In the genomic region with DNA sequence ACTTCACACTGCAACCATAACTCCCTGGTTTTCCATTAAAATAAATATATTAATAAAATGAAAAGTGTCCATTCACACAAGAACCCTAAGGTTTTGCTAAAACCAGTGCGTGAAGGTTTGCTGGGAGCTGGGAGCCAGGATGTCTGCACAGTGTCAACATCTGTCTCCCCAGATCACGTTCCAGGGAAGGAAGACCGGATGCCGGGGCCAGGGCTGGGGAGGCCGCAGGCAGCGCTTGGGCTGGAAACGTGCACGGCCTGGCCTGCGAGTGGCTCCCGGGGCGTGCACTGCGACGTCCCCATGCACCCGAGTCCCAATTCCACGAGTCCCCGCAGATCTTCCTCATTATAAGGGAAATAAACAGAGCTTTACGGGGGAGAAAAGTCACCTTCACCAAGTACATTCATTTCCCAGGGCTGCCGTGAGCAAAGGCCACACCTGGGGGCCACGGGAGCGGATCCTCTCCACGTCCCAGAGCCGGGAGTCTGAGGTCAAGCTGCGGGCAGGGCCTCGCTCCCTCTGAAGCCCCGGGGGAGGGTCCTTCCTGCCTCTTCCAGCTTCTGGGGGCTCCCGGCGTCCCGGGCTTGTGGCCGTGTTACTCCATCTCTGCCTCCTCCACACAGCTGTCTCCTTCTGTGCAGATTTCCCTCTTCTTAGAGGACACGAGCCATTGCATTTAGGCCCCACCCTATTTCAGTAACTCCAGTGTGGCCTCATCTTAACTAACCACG, we compare ENCODE assay signal across 17 cellular contexts. TPM values are rescaled to one million over a fixed set of nuclear protein-coding genes. Genes with fewer than 3 reads are reported as not detected.
DNase-seq lines count a peak whose midpoint lies in the region; ATAC-seq and TF ChIP-seq lines count a peak whose summit lies in the region.
"Had no signal": no experiment of that assay in that cellular context is flagged by ENCODE, and none has a peak within 500 bp of the region (broad histone marks: within the 10 kb centered on the region; RNA-seq: fewer than 3 reads in every experiment).

No MANE protein-coding gene starts in this region.

- H3K9me3 Mint-ChIP-seq in chondrocyte (ENCODE audit: low read depth), result no peaks in the 10 kb centered on the region
- no peaks in the 10 kb centered on the region for H3K9me3 Mint-ChIP-seq in osteocyte (ENCODE audit: unreplicated experiment)
- H3K9me3 Mint-ChIP-seq in natural killer cell, result no peaks in the 10 kb centered on the region

- no peaks in the 10 kb centered on the region for H3K27me3 ChIP-seq in rectal smooth muscle tissue (ENCODE audit: control insufficient read depth, insufficient read depth, low read length)

- H3K27ac Mint-ChIP-seq in chondrocyte (ENCODE audit: unreplicated experiment) (peak overlapping the region; percentile 11), osteocyte (ENCODE audit: unreplicated experiment) (no peak overlapping the region), natural killer cell (no peak overlapping the region)
- H3K27ac Mint-ChIP-seq: T-helper 17 cell had no signal

- H3K4me1 ChIP-seq in rectal smooth muscle tissue (ENCODE audit: control insufficient read depth, insufficient read depth, low read length), result peaks cover 3% of the 10 kb centered on the region

- no peak overlapping the region for H3K9ac ChIP-seq in rectal smooth muscle tissue (ENCODE audit: low read length)

- H3K36me3 Mint-ChIP-seq in chondrocyte (ENCODE audit: low read depth) (peaks cover 2% of the 10 kb centered on the region), osteocyte (ENCODE audit: unreplicated experiment) (peaks cover 8% of the 10 kb centered on the region), natural killer cell (no peaks in the 10 kb centered on the region)

- H3K4me1 Mint-ChIP-seq in chondrocyte (ENCODE audit: low read depth) (peaks cover 4% of the 10 kb centered on the region), osteocyte (ENCODE audit: unreplicated experiment) (peaks cover 3% of the 10 kb centered on the region), natural killer cell (no peaks in the 10 kb centered on the region)
- H3K4me1 Mint-ChIP-seq: T-helper 17 cell had no signal

- peak overlapping the region; percentile 44 for H3K27ac ChIP-seq in rectal smooth muscle tissue (ENCODE audit: low read depth, low read length)

- H3K4me3 ChIP-seq in rectal smooth muscle tissue (ENCODE audit: low read length), result no peak overlapping the region

- H3K36me3 ChIP-seq in rectal smooth muscle tissue (ENCODE audit: control insufficient read depth, insufficient read depth, low read length), result no peaks in the 10 kb centered on the region

- intact Hi-C loops in natural killer cell (cut with micrococcal nuclease), result no loop called here

- no peak overlapping the region for H3K4me3 Mint-ChIP-seq in chondrocyte (ENCODE audit: unreplicated experiment)
- H3K4me3 Mint-ChIP-seq in osteocyte (ENCODE audit: unreplicated experiment), result no peak overlapping the region
- no peak overlapping the region for H3K4me3 Mint-ChIP-seq in natural killer cell
- H3K4me3 Mint-ChIP-seq: neural crest cell, T-helper 17 cell had no signal

- DNase-seq in GM03348 (ENCODE audit: low spot score) (peak; percentile 45), chondrocyte (ENCODE audit: low spot score) (no peak), iris pigment epithelial cell (ENCODE audit: low read depth) (peak; percentile 10), osteocyte (ENCODE audit: extremely low spot score, unreplicated experiment) (no peak), natural killer cell (no peak), kidney tubule cell (ENCODE audit: low spot score) (no peak), activated gamma-delta T cell treated with Interleukin-2 at 50 U/mL for 16 hours (no peak)
- DNase-seq: activated CD4-positive, CD25-positive, alpha-beta regulatory T cell; activated CD8-positive, alpha-beta memory T cell treated with anti-CD3 and anti-CD28 coated beads for 24 hours; NCI-H345; NK-92 treated with Interleukin-12 subunit alpha and Interleukin-12 subunit beta, amount 100 ng/mL, for 24 hours; retina; stimulated activated CD4-positive, alpha-beta T cell treated with anti-CD3 and anti-CD28 coated beads, Interleukin-2, amount 100 ng/mL, for 24 hours; T-helper 17 cell had no signal

- no peak for ATAC-seq in natural killer cell
- ATAC-seq: T-helper 17 cell had no signal

- TF ChIP-seq CTCF in chondrocyte (IDR thresholded peaks at IDR 0.05) (no peak), osteocyte (IDR thresholded peaks at IDR 0.05) (no peak), natural killer cell (IDR thresholded peaks at IDR 0.05) (no peak)

- H3K27me3 Mint-ChIP-seq in chondrocyte (ENCODE audit: low read depth) (no peaks in the 10 kb centered on the region), osteocyte (ENCODE audit: unreplicated experiment) (no peaks in the 10 kb centered on the region), natural killer cell (ENCODE audit: low read depth in 2 of 2) (no peaks in the 10 kb centered on the region)
- H3K27me3 Mint-ChIP-seq: T-helper 17 cell had no signal

RNA-seq across cellular contexts. Expression of gene SHC2, which starts 12.9 kb away (rescaled TPM):
- total RNA-seq in chondrocyte (26.9 to 50.9 TPM (median 47.8 TPM) in 3 replicates), osteocyte (61.2 and 61.7 TPM in 2 replicates), natural killer cell (under 1 TPM in 1 of 3 donors, not detected in 2; 0.75 TPM)
- total RNA-seq: T-helper 17 cell had no signal

RNA-seq across cellular contexts. Expression of gene C2CD4C, which starts 39.0 kb away (rescaled TPM):
- total RNA-seq in chondrocyte (1.1 to 1.4 TPM (median 1.4 TPM) in 3 replicates), osteocyte (0.97 and 1.2 TPM in 2 replicates), natural killer cell (not detected)
- total RNA-seq: T-helper 17 cell had no signal

RNA-seq across cellular contexts. Expression of gene MADCAM1, which starts 48.3 kb away (rescaled TPM):
- 0.59 to 0.92 TPM (median 0.62 TPM) in 3 replicates for total RNA-seq in chondrocyte
- total RNA-seq in osteocyte, result 1.1 and 1.3 TPM in 2 replicates
- total RNA-seq in natural killer cell, result under 1 TPM in 2 of 3 donors, not detected in 1; 0.43 to 0.54 TPM
- total RNA-seq: HT1080 had no signal

RNA-seq across cellular contexts. Expression of gene TPGS1, which starts 59.3 kb away (rescaled TPM):
- total RNA-seq in chondrocyte (18.3 to 22.6 TPM (median 21.3 TPM) in 3 replicates), osteocyte (24.3 and 25.4 TPM in 2 replicates), natural killer cell (10 to 100 TPM; 18.7 to 20.6 (median 18.9) TPM)

Comparison
In these comparisons a context has a peak if more than half of its experiments do, and no peak if none do; other contexts are left out.
1. DNase-seq: peak in GM03348 (single experiment) and iris pigment epithelial cell (single experiment); none in chondrocyte (single experiment), osteocyte (single experiment), natural killer cell (single experiment), kidney tubule cell (single experiment) and activated gamma-delta T cell treated with Interleukin-2 at 50 U/mL for 16 hours (single experiment).
2. RNA of gene SHC2, which starts 12.9 kb away (total RNA-seq): 61.2 to 61.7 TPM in osteocyte and 26.9 to 50.9 TPM in chondrocyte; 0.75 TPM in natural killer cell; every median in the first group is over 10 times any median in the second.